ENCODE assay signal across 26 cellular contexts in genomic region chr2:96808176-96808837, GRCh38. TPM values are rescaled to one million over a fixed set of nuclear protein-coding genes. Genes with fewer than 3 reads are reported as not detected.
DNase-seq lines count a peak whose midpoint lies in the region; ATAC-seq, FAIRE-seq and TF ChIP-seq lines count a peak whose summit lies in the region.
"Had no signal": no experiment of that assay in that cellular context is flagged by ENCODE, and none has a peak within 500 bp of the region (broad histone marks: within the 10 kb centered on the region; RNA-seq: fewer than 3 reads in every experiment).

No MANE protein-coding gene starts in this region.

- TF ChIP-seq CTCF in breast epithelium (IDR thresholded peaks at IDR 0.05), result no peak
- no peak for TF ChIP-seq CTCF in MCF 10A (IDR thresholded peaks at IDR 0.05; ENCODE audit: unreplicated experiment)
- no peak for TF ChIP-seq CTCF in VCaP (conservative IDR thresholded peaks at IDR 0.05)
- no peak for TF ChIP-seq CTCF in kidney (IDR thresholded peaks at IDR 0.05; ENCODE audit: borderline replicate concordance, extremely low read depth, insufficient read depth)
- no peak for TF ChIP-seq CTCF in spleen (IDR thresholded peaks at IDR 0.05 in 8 of 11, conservative IDR thresholded peaks at IDR 0.05 in 3 of 11)
- TF ChIP-seq CTCF in thyroid gland (IDR thresholded peaks at IDR 0.05), result no peak

- DNase-seq in breast epithelium (ENCODE audit: low spot score in 2 of 2) (peak; percentile 48 to 71), MCF 10A (ENCODE audit: unreplicated experiment) (no peak), kidney (peak; percentile 56), spleen (peak; percentile 68), thyroid gland (no peak)
- DNase-seq: activated CD8-positive, alpha-beta memory T cell treated with anti-CD3 and anti-CD28 coated beads for 24 hours; activated naive CD8-positive, alpha-beta T cell treated with anti-CD3 and anti-CD28 coated beads for 36 hours; activated T-cell treated with anti-CD3 and anti-CD28 coated beads, Interleukin-2, amount 50 U/mL, for 48 hours; DMS79; endodermal cell; KBM-7; lower lobe of right lung; NCI-H1930; NCI-H226; ovary; SHP77 treated with DMSO at 0.1 percent for 48 hours; stimulated activated naive CD4-positive, alpha-beta T cell had no signal

- no peak overlapping the region for H3K4me3 ChIP-seq in breast epithelium
- H3K4me3 ChIP-seq in kidney (ENCODE audit: low read length in 2 of 2), result no peak overlapping the region
- no peak overlapping the region for H3K4me3 ChIP-seq in spleen
- no peak overlapping the region for H3K4me3 ChIP-seq in thyroid gland (replicated peaks in 1 of 3)
- H3K4me3 ChIP-seq: GM23338, lower lobe of right lung, ovary, thoracic aorta had no signal

- CTCF ChIA-PET in MCF 10A (lab: Yijun Ruan, JAX), result interaction anchor here (0.6 to 3.1 kb wide), 2 partner anchors 8 to 24 kb away, joined by 3 to 16 read pairs; no protein-coding TSS in a partner anchor

- BruUV-seq in MCF 10A (replicated peaks; lab: Mats Ljungman, UMichigan), result no TSS peak

- H3K9me3 ChIP-seq in breast epithelium (no peaks in the 10 kb centered on the region), kidney (ENCODE audit: control insufficient read depth in 1 of 2, low read length in 2 of 2) (no peaks in the 10 kb centered on the region), spleen (no peaks in the 10 kb centered on the region), thyroid gland (no peaks in the 10 kb centered on the region)
- H3K9me3 ChIP-seq: lower lobe of right lung, ovary, thoracic aorta had no signal

- H3K9me3 Mint-ChIP-seq in MCF 10A (ENCODE audit: unreplicated experiment), result no peaks in the 10 kb centered on the region
- H3K9me3 Mint-ChIP-seq: activated naive CD8-positive, alpha-beta T cell treated with anti-CD3 and anti-CD28 coated beads for 36 hours; endodermal cell had no signal

- H3K4me3 Mint-ChIP-seq in MCF 10A (ENCODE audit: unreplicated experiment), result no peak overlapping the region
- H3K4me3 Mint-ChIP-seq: activated naive CD8-positive, alpha-beta T cell treated with anti-CD3 and anti-CD28 coated beads for 36 hours; endodermal cell; GM23338; WTC11 had no signal

- no peak for FAIRE-seq in kidney (lab: Jason Lieb, UNC)
- FAIRE-seq: colon, GM12891, GM19239 had no signal

- H3K4me1 ChIP-seq in breast epithelium (no peaks in the 10 kb centered on the region), kidney (ENCODE audit: control insufficient read depth in 1 of 2, insufficient read depth in 1 of 2, low read depth in 1 of 2, low read length in 2 of 2) (no peaks in the 10 kb centered on the region), spleen (peaks cover 0 to 52% (median 26%) of the 10 kb centered on the region in 6 donors), thyroid gland (no peaks in the 10 kb centered on the region)

- H3K27ac Mint-ChIP-seq in MCF 10A (ENCODE audit: low read depth, unreplicated experiment), result no peak overlapping the region
- H3K27ac Mint-ChIP-seq: activated naive CD8-positive, alpha-beta T cell treated with anti-CD3 and anti-CD28 coated beads for 36 hours; endodermal cell; GM23338; WTC11 had no signal

- H3K27me3 Mint-ChIP-seq in MCF 10A (ENCODE audit: insufficient read depth, unreplicated experiment), result no peaks in the 10 kb centered on the region
- H3K27me3 Mint-ChIP-seq: activated naive CD8-positive, alpha-beta T cell treated with anti-CD3 and anti-CD28 coated beads for 36 hours had no signal

- H3K36me3 Mint-ChIP-seq in MCF 10A (ENCODE audit: insufficient read depth, unreplicated experiment), result peaks cover 5% of the 10 kb centered on the region

- no peak overlapping the region for H3K9ac ChIP-seq in kidney (ENCODE audit: low read length in 2 of 2)

- intact Hi-C loops in breast epithelium (cut with DNase I; ENCODE audit: low total_unique reads) (no loop called here), MCF 10A (cut with micrococcal nuclease) (loop anchor here (10.0 kb wide), 1 partner anchor 74 kb away; no protein-coding TSS in a partner anchor), kidney (cut with DNase I) (no loop called here), spleen (cut with DNase I; ENCODE audit: low total_unique reads) (no loop called here), thyroid gland (cut with DNase I) (loop anchor here (10.0 kb wide), 2 partner anchors 174 to 284 kb away; partner anchors contain the start of gene KANSL3)

- H3K4me1 Mint-ChIP-seq in MCF 10A (ENCODE audit: insufficient read depth, unreplicated experiment), result no peaks in the 10 kb centered on the region
- H3K4me1 Mint-ChIP-seq: GM23338, WTC11 had no signal

- ATAC-seq in HG02759 (IDR thresholded peaks at IDR 0.05; ENCODE audit: unreplicated experiment) (no peak), GM19397 (IDR thresholded peaks at IDR 0.05; ENCODE audit: unreplicated experiment) (no peak)
- ATAC-seq: GM23338, lower lobe of right lung, WTC11 had no signal

- H3K36me3 ChIP-seq in breast epithelium (no peaks in the 10 kb centered on the region), kidney (ENCODE audit: control insufficient read depth in 1 of 2, insufficient read depth in 2 of 2, low read length in 2 of 2) (peaks cover 0 to 3% of the 10 kb centered on the region in 2 donors), spleen (peaks cover 0 to 41% (median 6%) of the 10 kb centered on the region in 6 donors), thyroid gland (peaks cover 6 to 7% of the 10 kb centered on the region in 2 donors)
- H3K36me3 ChIP-seq: ovary, thoracic aorta had no signal

- no peak overlapping the region for H3K27ac ChIP-seq in breast epithelium
- H3K27ac ChIP-seq in VCaP, result peak overlapping the region; percentile 71
- no peak overlapping the region for H3K27ac ChIP-seq in kidney (ENCODE audit: low read depth in 2 of 2, low read length in 2 of 2)
- H3K27ac ChIP-seq in spleen, result peak overlapping the region in 3 of 8 donors; percentile 83 to 95 (median 87)
- H3K27ac ChIP-seq in thyroid gland, result no peak overlapping the region
- H3K27ac ChIP-seq: lower lobe of right lung, ovary, thoracic aorta had no signal

- WGBS in spleen, 5 donors, result 83 to 92% (median 86%) methylated on average over 10 of the region's 10 CpGs
- WGBS in thyroid gland, 2 donors, result 85 to 87% methylated on average over 10 of the region's 10 CpGs

- POLR2A ChIA-PET in MCF 10A (lab: Yijun Ruan, JAX), result interaction anchor here (0.7 kb wide), 1 partner anchor 499 kb away, joined by 3 read pairs; no protein-coding TSS in a partner anchor

- TF ChIP-seq POLR2A in breast epithelium (IDR thresholded peaks at IDR 0.05) (no peak), spleen (IDR thresholded peaks at IDR 0.05) (no peak), thyroid gland (IDR thresholded peaks at IDR 0.05) (no peak)

- H3K27me3 ChIP-seq in breast epithelium, result no peaks in the 10 kb centered on the region
- no peaks in the 10 kb centered on the region for H3K27me3 ChIP-seq in spleen (replicated peaks in 1 of 7)
- H3K27me3 ChIP-seq in thyroid gland, result no peaks in the 10 kb centered on the region
- H3K27me3 ChIP-seq: ovary had no signal

RNA-seq across cellular contexts. Expression of gene CNNM3, which starts 7.8 kb away (rescaled TPM):
- 10 to 100 TPM in 2 of 3 donors, 1 to 10 TPM in 1; 7.5 to 13.8 (median 11.8) TPM for total RNA-seq in breast epithelium
- total RNA-seq in MCF 10A (2022), result 9.1 and 9.9 TPM in 2 replicates
- 26.1 TPM for total RNA-seq in kidney
- 6.9 TPM for polyA plus RNA-seq in kidney (ENCODE audit: insufficient read depth, low read depth, low replicate concordance)
- 10 to 100 TPM; 20.7 to 37.8 (median 25.6) TPM for total RNA-seq in spleen
- 1 to 10 TPM; 3.7 to 7.8 (median 3.7) TPM for polyA plus RNA-seq in spleen
- total RNA-seq in thyroid gland, result 10 to 100 TPM; 18.2 to 22.8 (median 20.4) TPM

RNA-seq across cellular contexts. Expression of gene ANKRD23, which starts 35.5 kb away (rescaled TPM):
- total RNA-seq in breast epithelium (1 to 10 TPM; 3.5 to 9.4 (median 7.2) TPM), MCF 10A (2022) (3.4 and 7.6 TPM in 2 replicates), kidney (4.0 TPM), spleen (10 to 100 TPM in 3 of 7 donors, 1 to 10 TPM in 4; 4.6 to 19.8 (median 9.3) TPM), thyroid gland (1 to 10 TPM; 3.0 to 8.2 (median 3.2) TPM)
- polyA plus RNA-seq in kidney (ENCODE audit: insufficient read depth, low read depth, low replicate concordance) (1.6 TPM), spleen (1 to 10 TPM; 2.4 to 4.9 (median 3.9) TPM)

RNA-seq across cellular contexts. Expression of gene CNNM4, which starts 47.6 kb away (rescaled TPM):
- total RNA-seq in breast epithelium (10 to 100 TPM in 1 of 3 donors, 1 to 10 TPM in 2; 2.7 to 12.1 (median 9.5) TPM), MCF 10A (2022) (5.0 and 6.3 TPM in 2 replicates), kidney (14.5 TPM), spleen (10 to 100 TPM in 3 of 7 donors, 1 to 10 TPM in 4; 5.7 to 14.4 (median 9.4) TPM), thyroid gland (1 to 10 TPM; 6.6 to 9.5 (median 7.7) TPM)
- polyA plus RNA-seq in kidney (ENCODE audit: insufficient read depth, low read depth, low replicate concordance) (3.7 TPM), spleen (1 to 10 TPM; 1.5 to 3.3 (median 2.8) TPM)

RNA-seq across cellular contexts. Expression of gene ANKRD39, which starts 49.5 kb away (rescaled TPM):
- total RNA-seq in breast epithelium (10 to 100 TPM in 1 of 3 donors, 1 to 10 TPM in 2; 8.8 to 15.8 (median 9.2) TPM), MCF 10A (2022) (14.0 and 17.6 TPM in 2 replicates), kidney (10.8 TPM), spleen (10 to 100 TPM; 13.6 to 32.2 (median 22.5) TPM), thyroid gland (10 to 100 TPM; 11.6 to 25.7 (median 14.1) TPM)
- polyA plus RNA-seq in kidney (ENCODE audit: insufficient read depth, low read depth, low replicate concordance) (19.2 TPM), spleen (10 to 100 TPM; 13.7 to 17.7 (median 15.8) TPM)

Comparison
In these comparisons a context has a peak if more than half of its experiments do, and no peak if none do; other contexts are left out.
1. DNase-seq: peak in breast epithelium (2 of 2), kidney (single experiment) and spleen (single experiment); none in MCF 10A (single experiment) and thyroid gland (0 of 2).
2. intact Hi-C loops: an anchor here in MCF 10A (10.0 kb wide) and thyroid gland (10.0 kb wide); none called in breast epithelium, kidney and spleen.